ENCODE assay signal across 24 cellular contexts in genomic region chr1:66393586-66394334, GRCh38.
DNase-seq lines count a peak whose midpoint lies in the region; ATAC-seq and TF ChIP-seq lines count a peak whose summit lies in the region.
"Had no signal": no experiment of that assay in that cellular context is flagged by ENCODE, and none has a peak within 500 bp of the region (broad histone marks: within the 10 kb centered on the region; RNA-seq: fewer than 3 reads in every experiment).

No MANE protein-coding gene starts in this region.

- H3K27ac Mint-ChIP-seq in dendritic cell treated with granulocyte-macrophage colony-stimulating factor and Interleukin-4, amounts not matched to agents 40 ng/mL and 50 ng/mL, for 4 days: peak overlapping the region; percentile 65
- H3K27ac Mint-ChIP-seq: activated CD4-positive, alpha-beta memory T cell treated with anti-CD3 and anti-CD28 coated beads for 36 hours; activated T-cell treated with anti-CD3 and anti-CD28 coated beads, Interleukin-2, amount 50 U/mL, for 24 hours; CD8-positive, alpha-beta T cell had no signal

- H3K9me3 ChIP-seq in BLaER1 (peaks cover 21% of the 10 kb centered on the region), OCI-LY7 (ENCODE audit: low read length) (peaks cover 20% of the 10 kb centered on the region)
- H3K9me3 ChIP-seq: esophagus squamous epithelium, right atrium auricular region, suprapubic skin had no signal

- H3K4me1 Mint-ChIP-seq in dendritic cell treated with granulocyte-macrophage colony-stimulating factor and Interleukin-4, amounts not matched to agents 40 ng/mL and 50 ng/mL, for 4 days (ENCODE audit: low read depth): peaks cover 57% of the 10 kb centered on the region

- H3K4me3 ChIP-seq in BLaER1 (no peak overlapping the region), HL-60 (replicated peaks; ENCODE audit: insufficient read depth, low read length) (no peak overlapping the region), OCI-LY7 (ENCODE audit: low read depth, low read length, poor library complexity, severe bottlenecking) (no peak overlapping the region)
- H3K4me3 ChIP-seq: esophagus squamous epithelium, K562, right atrium auricular region, suprapubic skin had no signal

- H3K4me1 ChIP-seq in BLaER1: peaks cover 51% of the 10 kb centered on the region
- H3K4me1 ChIP-seq in OCI-LY7 (ENCODE audit: insufficient read depth, low read length, poor library complexity, severe bottlenecking): peaks cover 52% of the 10 kb centered on the region

- H3K27ac ChIP-seq in BLaER1: 0 out of 2 replicates have a peak overlapping the region, but pooled peaks have one; percentile 3
- peak overlapping the region; percentile 95 for H3K27ac ChIP-seq in HL-60 (replicated peaks)
- H3K27ac ChIP-seq in OCI-LY7 (ENCODE audit: low read depth, low read length, poor library complexity, severe bottlenecking): no peak overlapping the region
- H3K27ac ChIP-seq: esophagus squamous epithelium, right atrium auricular region, suprapubic skin had no signal

- H3K9ac ChIP-seq in BLaER1: no peak overlapping the region

- H3K9me2 ChIP-seq in OCI-LY7 (ENCODE audit: insufficient read depth, low read length): no peaks in the 10 kb centered on the region

- intact Hi-C loops in OCI-LY7 (cut with micrococcal nuclease; ENCODE audit: unreplicated experiment): no loop called here
- intact Hi-C loops in dendritic cell treated with granulocyte-macrophage colony-stimulating factor and Interleukin-4, amounts not matched to agents 40 ng/mL and 50 ng/mL, for 4 days (cut with micrococcal nuclease): loop anchor here (2.0 kb wide), 1 partner anchor 13 kb away; no protein-coding TSS in a partner anchor

- CTCF ChIA-PET in OCI-LY7 (lab: Charles Lee; ENCODE audit: unreplicated experiment): no interaction called here

- BruUV-seq in OCI-LY7 (replicated peaks; lab: Mats Ljungman, UMichigan): no TSS peak

- H3K9me3 Mint-ChIP-seq in dendritic cell treated with granulocyte-macrophage colony-stimulating factor and Interleukin-4, amounts not matched to agents 40 ng/mL and 50 ng/mL, for 4 days: peaks cover 10% of the 10 kb centered on the region
- H3K9me3 Mint-ChIP-seq: central memory CD8-positive, alpha-beta T cell had no signal

- H4K20me1 ChIP-seq in BLaER1 (no peaks in the 10 kb centered on the region), OCI-LY7 (ENCODE audit: insufficient read depth, low read length) (no peaks in the 10 kb centered on the region)

- ATAC-seq in GM18861 (IDR thresholded peaks at IDR 0.05; ENCODE audit: unreplicated experiment): no peak
- ATAC-seq: CD8-positive, alpha-beta T cell; K562; Panc1 had no signal

- TF ChIP-seq CTCF in HL-60 (IDR thresholded peaks at IDR 0.05; ENCODE audit: insufficient read depth, low read length) (no peak), OCI-LY7 (conservative IDR thresholded peaks at IDR 0.05; ENCODE audit: low read length) (no peak)

- no peaks in the 10 kb centered on the region for H3K79me2 ChIP-seq in OCI-LY7 (ENCODE audit: insufficient read depth, low read depth, low read length)

- POLR2A ChIA-PET in OCI-LY7 (lab: Charles Lee): no interaction called here

- H3K36me3 Mint-ChIP-seq in dendritic cell treated with granulocyte-macrophage colony-stimulating factor and Interleukin-4, amounts not matched to agents 40 ng/mL and 50 ng/mL, for 4 days (ENCODE audit: low read depth): peaks cover 7% of the 10 kb centered on the region
- H3K36me3 Mint-ChIP-seq: activated CD4-positive, alpha-beta memory T cell treated with anti-CD3 and anti-CD28 coated beads for 36 hours; CD8-positive, alpha-beta T cell had no signal

- H3K36me3 ChIP-seq in BLaER1 (no peaks in the 10 kb centered on the region), OCI-LY7 (ENCODE audit: insufficient read depth, low read length) (no peaks in the 10 kb centered on the region; the same call in 1 of the 2 replicates)
- H3K36me3 ChIP-seq: esophagus squamous epithelium, right atrium auricular region, suprapubic skin had no signal

- H2AFZ ChIP-seq in OCI-LY7 (ENCODE audit: low read length): no peak overlapping the region

- H3K27me3 ChIP-seq in BLaER1: no peaks in the 10 kb centered on the region
- no peaks in the 10 kb centered on the region for H3K27me3 ChIP-seq in HL-60 (ENCODE audit: insufficient read depth, poor library complexity, severe bottlenecking)
- H3K27me3 ChIP-seq: esophagus squamous epithelium, right atrium auricular region, suprapubic skin had no signal

- H3K4me3 Mint-ChIP-seq in dendritic cell treated with granulocyte-macrophage colony-stimulating factor and Interleukin-4, amounts not matched to agents 40 ng/mL and 50 ng/mL, for 4 days: no peak overlapping the region
- H3K4me3 Mint-ChIP-seq: activated CD4-positive, alpha-beta memory T cell treated with anti-CD3 and anti-CD28 coated beads for 36 hours; activated T-cell treated with anti-CD3 and anti-CD28 coated beads, Interleukin-2, amount 50 U/mL, for 24 hours; CD8-positive, alpha-beta T cell; central memory CD8-positive, alpha-beta T cell had no signal

- peaks cover 3% of the 10 kb centered on the region for H3K27me3 Mint-ChIP-seq in dendritic cell treated with granulocyte-macrophage colony-stimulating factor and Interleukin-4, amounts not matched to agents 40 ng/mL and 50 ng/mL, for 4 days
- H3K27me3 Mint-ChIP-seq: activated CD4-positive, alpha-beta memory T cell treated with anti-CD3 and anti-CD28 coated beads for 36 hours; activated T-cell treated with anti-CD3 and anti-CD28 coated beads, Interleukin-2, amount 50 U/mL, for 24 hours; central memory CD8-positive, alpha-beta T cell had no signal

- H3K4me2 ChIP-seq in BLaER1 (peak overlapping the region; percentile 52), OCI-LY7 (ENCODE audit: low read length) (peak overlapping the region; percentile 17; the same call in 1 of the 2 replicates)

- peak; percentile 96 to 97 for DNase-seq in HL-60 (ENCODE audit: low read depth in 1 of 2, low spot score in 1 of 2)
- DNase-seq in OCI-LY7 (ENCODE audit: low spot score): peak; percentile 48
- DNase-seq in NCI-H524 (lab: John Stamatoyannopoulos, UW): no peak
- DNase-seq in NCI-H2227 (lab: John Stamatoyannopoulos, UW; ENCODE audit: unreplicated experiment): no peak
- DNase-seq in activated CD4-positive, alpha-beta T cell treated with anti-CD3 and anti-CD28 coated beads for 1 hour: no peak
- DNase-seq: activated CD4-positive, alpha-beta memory T cell treated with anti-CD3 and anti-CD28 coated beads for 36 hours; activated naive CD4-positive, alpha-beta T cell treated with Interleukin-2 at 50 U/mL for 16 hours; activated T-cell treated with anti-CD3 and anti-CD28 coated beads, Interleukin-2, amount 50 U/mL, for 24 hours; anterior cingulate cortex; CD8-positive, alpha-beta T cell; DMS79; effector CD8-positive, alpha-beta T cell; esophagus squamous epithelium; NCI-H1092 treated with DMSO at 0.1 percent for 48 hours; NCI-H69; nucleus accumbens had no signal

Comparison
In these comparisons a context has a peak if more than half of its experiments do, and no peak if none do; other contexts are left out.
1. DNase-seq: peak in HL-60 (2 of 2) and OCI-LY7 (single experiment); none in NCI-H524 (0 of 2), NCI-H2227 (single experiment) and activated CD4-positive, alpha-beta T cell treated with anti-CD3 and anti-CD28 coated beads for 1 hour (single experiment).